21 cellular contexts compared by ENCODE assay signal in the genomic region with DNA sequence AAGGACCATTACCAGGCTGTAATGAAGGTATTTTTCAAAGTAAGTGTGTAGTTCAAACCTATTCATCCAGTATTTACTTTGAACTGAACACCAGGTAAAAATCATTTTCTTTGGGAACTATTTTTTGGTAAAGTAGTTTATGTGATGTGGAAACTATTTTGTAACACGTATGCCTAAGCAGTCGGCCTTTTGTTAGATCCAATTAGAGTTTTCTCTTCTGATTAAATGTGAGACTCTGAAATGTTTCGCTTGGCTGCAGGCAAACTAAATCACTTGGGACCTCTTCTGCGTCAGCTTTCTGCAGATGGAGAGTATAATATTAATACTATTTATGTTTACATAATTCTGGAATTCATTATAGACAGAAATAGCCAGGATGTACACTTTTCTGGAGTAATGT. TPM values are rescaled to one million over a fixed set of nuclear protein-coding genes. Genes with fewer than 3 reads are reported as not detected.
"Had no signal": no experiment of that assay in that cellular context is flagged by ENCODE, and none has a peak within 500 bp of the region (broad histone marks: within the 10 kb centered on the region; RNA-seq: fewer than 3 reads in every experiment).

No MANE protein-coding gene starts in this region.

- H3K27me3 ChIP-seq: ovary, right lobe of liver, stomach, tibial artery had no signal

- H3K4me1 ChIP-seq: lower lobe of right lung, right lobe of liver, tibial artery had no signal

- H3K27ac ChIP-seq: lower lobe of right lung, ovary, right lobe of liver, stomach, tibial artery had no signal

- H3K4me2 ChIP-seq: smooth muscle cell had no signal

- H3K9me3 ChIP-seq: lower lobe of right lung, ovary, right lobe of liver, stomach, tibial artery had no signal

- H3K4me3 ChIP-seq: lower lobe of right lung, ovary, right lobe of liver, smooth muscle cell, stomach, tibial artery had no signal

- ATAC-seq: effector memory CD8-positive, alpha-beta T cell; left ventricle myocardium superior; lower lobe of right lung; natural killer cell; right lobe of liver; stimulated activated effector memory CD8-positive, alpha-beta T cell treated with anti-CD3 and anti-CD28 coated beads, Interleukin-12 subunit alpha, Interleukin-12 subunit beta, amount 100 ng/mL, for 72 hours had no signal

- H3K36me3 ChIP-seq: lower lobe of right lung, ovary, right lobe of liver, stomach, tibial artery had no signal

- DNase-seq: cortex of kidney; effector memory CD8-positive, alpha-beta T cell; hypothalamus; immature natural killer cell; islet precursor cell; kidney glomerular epithelial cell; left ventricle myocardium superior; lower lobe of right lung; natural killer cell; occipital lobe; ovary; posterior cingulate gyrus; right lobe of liver; stimulated activated CD4-positive, alpha-beta T cell treated with anti-CD3 and anti-CD28 coated beads, Interleukin-12 subunit alpha, Interleukin-12 subunit beta, amount 100 ng/mL, for 4 hours; stimulated activated CD4-positive, alpha-beta T cell treated with anti-CD3 and anti-CD28 coated beads, Interleukin-1b, Interleukin-23, amount 100 ng/mL, for 48 hours; stimulated activated CD4-positive, alpha-beta T cell treated with anti-CD3 and anti-CD28 coated beads, Interleukin-4, amount 100 ng/mL, for 1 hour; stimulated activated naive CD4-positive, alpha-beta T cell treated with Interleukin-2 at 50 U/mL for 16 hours; stomach; tibial artery had no signal

RNA-seq across cellular contexts. Expression of gene BMPR1B, which starts 46.9 kb away (rescaled TPM):
- polyA plus RNA-seq: immature natural killer cell had no signal
